Comparison of ENCODE assay signal across 8 cellular contexts in genomic region chr1:114780344-114781226, GRCh38. TPM values are rescaled to one million over a fixed set of nuclear protein-coding genes. Genes with fewer than 3 reads are reported as not detected.
DNase-seq lines count a peak whose midpoint lies in the region; ATAC-seq and TF ChIP-seq lines count a peak whose summit lies in the region.

Gene SIKE1, minus strand, starts transcription at chr1:114780685. Its CDS starts 78 bp downstream, at chr1:114780607.

- TF ChIP-seq CTCF in BJ (IDR thresholded peaks at IDR 0.05; ENCODE audit: insufficient read depth, low read depth, low read length) (peak; percentile 25; the same call in 1 of the 2 replicates), coronary artery (IDR thresholded peaks at IDR 0.05) (no peak)

- no peaks in the 10 kb centered on the region; the same call in 1 of the 2 replicates for H3K36me3 ChIP-seq in BJ (ENCODE audit: control insufficient read depth, insufficient read depth, low read length)

- H3K4me3 Mint-ChIP-seq in activated CD4-positive, alpha-beta T cell treated with anti-CD3 and anti-CD28 coated beads, Interleukin-2, amount 10 ng/mL, durations not matched to agents 24 days and 14 days, result peak within 1 kb of the TSS; percentile 100

- peaks cover 30% of the 10 kb centered on the region for H3K36me3 Mint-ChIP-seq in activated CD4-positive, alpha-beta T cell treated with anti-CD3 and anti-CD28 coated beads, Interleukin-2, amount 10 ng/mL, durations not matched to agents 24 days and 14 days (ENCODE audit: low read depth)

- intact Hi-C loops in activated CD4-positive, alpha-beta T cell treated with anti-CD3 and anti-CD28 coated beads, Interleukin-2, amount 10 ng/mL, durations not matched to agents 24 days and 14 days (cut with micrococcal nuclease), result loop anchor here (1.0 to 10.0 kb wide), 5 partner anchors 23 to 269 kb away; partner anchors contain the start of genes BCAS2, CSDE1, NRAS and TRIM33
- intact Hi-C loops in left colon (cut with DNase I, micrococcal nuclease), result no loop called here

- peak within 1 kb of the TSS; percentile 99 for H3K27ac Mint-ChIP-seq in activated CD4-positive, alpha-beta T cell treated with anti-CD3 and anti-CD28 coated beads, Interleukin-2, amount 10 ng/mL, durations not matched to agents 24 days and 14 days

- CTCF ChIA-PET in BJ (lab: Yijun Ruan, JAX), result interaction anchor here (0.6 kb wide), 1 partner anchor 332 kb away, joined by 3 read pairs; no protein-coding TSS in a partner anchor

- H3K4me3 ChIP-seq in BJ (ENCODE audit: low read depth, low read length) (peak within 1 kb of the TSS; percentile 75), coronary artery (peak within 1 kb of the TSS; percentile 78)

- no peaks in the 10 kb centered on the region for H3K27me3 ChIP-seq in BJ (ENCODE audit: control insufficient read depth, insufficient read depth, low read length)

- peaks cover 18% of the 10 kb centered on the region for H3K4me1 Mint-ChIP-seq in activated CD4-positive, alpha-beta T cell treated with anti-CD3 and anti-CD28 coated beads, Interleukin-2, amount 10 ng/mL, durations not matched to agents 24 days and 14 days

- no peaks in the 10 kb centered on the region for H3K9me3 Mint-ChIP-seq in activated CD4-positive, alpha-beta T cell treated with anti-CD3 and anti-CD28 coated beads, Interleukin-2, amount 10 ng/mL, durations not matched to agents 24 days and 14 days

- peak within 1 kb of the TSS; percentile 79 to 84 for H3K27ac ChIP-seq in coronary artery

- ATAC-seq in GM19324 (IDR thresholded peaks at IDR 0.05; ENCODE audit: low FRiP score, unreplicated experiment), result peak; percentile 99
- peak; percentile 98 for ATAC-seq in HG03469 (IDR thresholded peaks at IDR 0.05; ENCODE audit: unreplicated experiment)
- ATAC-seq in left colon, result peak; percentile 98

- POLR2A ChIA-PET in BJ (lab: Charles Lee), result no interaction called here

- DNase-seq in BJ (ENCODE audit: low read depth), result peak; percentile 57
- peak; percentile 96 to 98 for DNase-seq in NCI-H526 (lab: John Stamatoyannopoulos, UW)
- peak; percentile 98 for DNase-seq in activated CD4-positive, alpha-beta T cell treated with anti-CD3 and anti-CD28 coated beads, Interleukin-2, amount 10 ng/mL, durations not matched to agents 24 days and 14 days
- peak; percentile 91 for DNase-seq in coronary artery (ENCODE audit: low spot score)
- DNase-seq in left colon, result peak; percentile 96 to 97
- peak; percentile 95 for DNase-seq in stimulated activated CD4-positive, alpha-beta T cell treated with anti-CD3 and anti-CD28 coated beads, Interleukin-1b, Interleukin-23, amount 100 ng/mL, for 48 hours

- peaks cover 8% of the 10 kb centered on the region for H3K27me3 Mint-ChIP-seq in activated CD4-positive, alpha-beta T cell treated with anti-CD3 and anti-CD28 coated beads, Interleukin-2, amount 10 ng/mL, durations not matched to agents 24 days and 14 days

RNA-seq across cellular contexts. Expression of gene SIKE1, which starts in this region (rescaled TPM):
- 26.4 and 32.9 TPM in 2 replicates for polyA plus RNA-seq in BJ (2011; rRNA removed)
- polyA minus RNA-seq in BJ (2011; rRNA and poly(A)+ RNA removed), result 12.2 and 18.3 TPM in 2 replicates
- 64.4 and 65.8 TPM in 2 replicates for total RNA-seq in activated CD4-positive, alpha-beta T cell treated with anti-CD3 and anti-CD28 coated beads, Interleukin-2, amount 10 ng/mL, durations not matched to agents 24 days and 14 days
- total RNA-seq in left colon, result 10 to 100 TPM; 34.7 to 44.9 TPM

Comparison
In these comparisons a context has a peak if more than half of its experiments do, and no peak if none do; other contexts are left out.
1. Peak in every context shown above with its lines: DNase-seq, ATAC-seq, H3K4me3 ChIP-seq and H3K27ac ChIP-seq.